14 cellular contexts compared by ENCODE assay signal in genomic region chr19:6292006-6292405, GRCh38. TPM values are rescaled to one million over a fixed set of nuclear protein-coding genes. Genes with fewer than 3 reads are reported as not detected.
"Had no signal": no experiment of that assay in that cellular context is flagged by ENCODE, and none has a peak within 500 bp of the region (broad histone marks: within the 10 kb centered on the region; RNA-seq: fewer than 3 reads in every experiment).

No MANE protein-coding gene starts in this region.

- H3K36me3 ChIP-seq: cardiac muscle cell, colonic mucosa, gastroesophageal sphincter, lower lobe of right lung, vagina had no signal

- ATAC-seq: activated T-cell treated with anti-CD3 and anti-CD28 coated beads, Interleukin-2, amount 50 U/mL, for 72 hours; gastroesophageal sphincter; lower lobe of right lung had no signal

- H3K4me3 ChIP-seq: cardiac muscle cell, colonic mucosa, gastroesophageal sphincter, lower lobe of right lung, skin epidermis, tibial artery, vagina had no signal

- H3K27ac ChIP-seq: cardiac muscle cell, colonic mucosa, gastroesophageal sphincter, lower lobe of right lung, skin epidermis, tibial artery, vagina had no signal

- DNase-seq: activated T-cell treated with anti-CD3 and anti-CD28 coated beads, Interleukin-2, amount 50 U/mL, for 72 hours; colonic mucosa; effector CD8-positive, alpha-beta T cell; kidney glomerular epithelial cell; lower lobe of right lung; retina; stimulated activated CD4-positive, alpha-beta T cell treated with anti-CD3 and anti-CD28 coated beads, Interleukin-4, amount 100 ng/mL, for 4 hours; tibial artery had no signal

- FAIRE-seq: astrocyte had no signal

- H3K4me1 ChIP-seq: colonic mucosa, gastroesophageal sphincter, lower lobe of right lung, tibial artery, vagina had no signal

- H3K27me3 ChIP-seq: cardiac muscle cell, colonic mucosa, gastroesophageal sphincter, tibial artery, vagina had no signal

RNA-seq across cellular contexts. Expression of gene ACER1, which starts 41.4 kb away (rescaled TPM):
- total RNA-seq: astrocyte, cardiac muscle cell, colonic mucosa, gastroesophageal sphincter, lower lobe of right lung, mesothelial cell of epicardium, vagina had no signal
- polyA plus RNA-seq: cardiac muscle cell had no signal
